In the genomic region with DNA sequence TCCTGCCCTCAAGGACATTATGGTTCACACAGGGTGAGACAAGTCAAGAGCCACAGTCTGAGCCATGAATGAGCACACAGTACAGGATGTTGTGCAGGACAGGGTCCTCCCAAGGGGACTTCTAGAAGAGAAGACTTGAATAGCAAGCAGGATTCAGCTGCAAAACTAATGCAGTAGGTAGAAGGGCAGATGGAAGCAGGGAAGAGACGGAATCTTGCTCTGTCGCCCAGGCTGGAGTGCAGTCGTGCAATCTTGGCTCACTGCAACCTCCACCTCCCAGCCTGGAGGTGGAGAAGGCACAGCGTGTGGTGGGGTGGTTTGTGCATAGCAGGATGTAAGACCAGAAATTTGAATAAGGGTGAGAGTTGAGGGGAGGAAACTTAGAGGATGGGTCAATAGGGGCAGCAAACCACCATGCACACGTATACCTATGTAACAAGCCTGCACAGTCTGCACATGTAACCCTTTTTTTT, we compare ENCODE assay signal across 17 cellular contexts. TPM values are rescaled to one million over a fixed set of nuclear protein-coding genes. Genes with fewer than 3 reads are reported as not detected.
A peak's percentile ranks its signal among the peaks of the same experiment; 100 is the strongest.
DNase-seq lines count a peak whose midpoint lies in the region; ATAC-seq and TF ChIP-seq lines count a peak whose summit lies in the region.
"Had no signal": no experiment of that assay in that cellular context is flagged by ENCODE, and none has a peak within 500 bp of the region (broad histone marks: within the 10 kb centered on the region; RNA-seq: fewer than 3 reads in every experiment).

No MANE protein-coding gene starts in this region.

- TF ChIP-seq POLR2A in heart left ventricle (IDR thresholded peaks at IDR 0.05) = no peak

- H3K4me2 ChIP-seq in OCI-LY3 (ENCODE audit: low read length) = no peak overlapping the region; the same call in none of the 2 replicates

- H3K27ac Mint-ChIP-seq in stimulated activated naive B cell treated with anti-CD40 and anti-IgM and Interleukin-4, amounts not matched to agents 10 μg/mL and 1 μg/mL and 100 μg/mL, for 72 hours = no peak overlapping the region

- no peak overlapping the region for H3K4me3 Mint-ChIP-seq in stimulated activated naive B cell treated with anti-CD40 and anti-IgM and Interleukin-4, amounts not matched to agents 10 μg/mL and 1 μg/mL and 100 μg/mL, for 72 hours

- H3K9me3 ChIP-seq in OCI-LY3 (ENCODE audit: insufficient read depth, low read length) (no peaks in the 10 kb centered on the region), heart left ventricle (no peaks in the 10 kb centered on the region)
- H3K9me3 ChIP-seq: ovary, tibial nerve had no signal

- no peak overlapping the region; the same call in 1 of the 2 replicates for H3K9ac ChIP-seq in OCI-LY3 (ENCODE audit: low read length)

- WGBS in heart left ventricle, 4 donors = 63 to 78% (median 75%) methylated on average over 5 of the region's 5 CpGs

- no peak overlapping the region for H2AFZ ChIP-seq in OCI-LY3 (ENCODE audit: low read depth, low read length)

- TF ChIP-seq CTCF in GM12864 (IDR thresholded peaks at IDR 0.05; ENCODE audit: low read depth, low read length, missing control alignments) = no peak
- TF ChIP-seq CTCF in OCI-LY3 (IDR thresholded peaks at IDR 0.05; ENCODE audit: low read depth, low read length) = peak; percentile 15; the same call in 1 of the 2 replicates
- no peak for TF ChIP-seq CTCF in heart left ventricle (IDR thresholded peaks at IDR 0.05)

- peak; percentile 59 for DNase-seq in GM12864 (ENCODE audit: low read depth)
- DNase-seq in SIG-M5 treated with dmso at 0.1 percent for 504 hours (lab: John Stamatoyannopoulos, UW; ENCODE audit: unreplicated experiment) = no peak
- no peak for DNase-seq in AML-193 (lab: John Stamatoyannopoulos, UW)
- DNase-seq in heart left ventricle = no peak
- no peak for DNase-seq in stimulated activated naive B cell treated with anti-CD40 and anti-IgM and Interleukin-4, amounts not matched to agents 10 μg/mL and 1 μg/mL and 100 μg/mL, for 72 hours
- DNase-seq: activated CD4-positive, CD25-positive, alpha-beta regulatory T cell; DMS153; GOT3; NCI-H1092 treated with DMSO at 0.1 percent for 48 hours; OCI-M1; ovary had no signal

- H3K4me3 ChIP-seq in GM12864 (ENCODE audit: low read depth, low read length) (no peak overlapping the region), OCI-LY3 (ENCODE audit: low read length) (peak overlapping the region; percentile 29; the same call in 1 of the 2 replicates), heart left ventricle (no peak overlapping the region)
- H3K4me3 ChIP-seq: ovary, tibial nerve had no signal

- H3K27ac ChIP-seq in OCI-LY3 (ENCODE audit: low read length) (no peak overlapping the region), heart left ventricle (no peak overlapping the region)
- H3K27ac ChIP-seq: ovary, tibial nerve had no signal

- no peaks in the 10 kb centered on the region for H3K36me3 ChIP-seq in OCI-LY3 (replicated peaks; ENCODE audit: low read depth, low read length)
- H3K36me3 ChIP-seq in heart left ventricle = no peaks in the 10 kb centered on the region
- H3K36me3 ChIP-seq: ovary, tibial nerve had no signal

- H3K27me3 ChIP-seq in OCI-LY3 (ENCODE audit: low read depth, low read length) (no peaks in the 10 kb centered on the region), heart left ventricle (peaks cover 0 to 10% (median 0%) of the 10 kb centered on the region in 9 donors)
- H3K27me3 ChIP-seq: ovary had no signal

- no peaks in the 10 kb centered on the region for H4K20me1 ChIP-seq in OCI-LY3 (ENCODE audit: insufficient read depth, low read length)

- H3K4me1 ChIP-seq in OCI-LY3 (ENCODE audit: low read length) = no peaks in the 10 kb centered on the region
- H3K4me1 ChIP-seq in heart left ventricle = peaks cover 0 to 10% (median 0%) of the 10 kb centered on the region in 12 donors
- H3K4me1 ChIP-seq: tibial nerve had no signal

- intact Hi-C loops in heart left ventricle (cut with DNase I) = no loop called here

- H3K9me3 Mint-ChIP-seq in stimulated activated naive B cell treated with anti-CD40 and anti-IgM and Interleukin-4, amounts not matched to agents 10 μg/mL and 1 μg/mL and 100 μg/mL, for 72 hours = peaks cover 1 to 4% of the 10 kb centered on the region in 2 donors

- H3K27me3 Mint-ChIP-seq in stimulated activated naive B cell treated with anti-CD40 and anti-IgM and Interleukin-4, amounts not matched to agents 10 μg/mL and 1 μg/mL and 100 μg/mL, for 72 hours = peaks cover 6 to 11% of the 10 kb centered on the region in 2 donors

- H3K4me1 Mint-ChIP-seq in stimulated activated naive B cell treated with anti-CD40 and anti-IgM and Interleukin-4, amounts not matched to agents 10 μg/mL and 1 μg/mL and 100 μg/mL, for 72 hours = peaks cover 25 to 38% of the 10 kb centered on the region in 2 donors

- 0 out of 2 replicates have a peak, but pooled peaks cover under 1% of the 10 kb centered on the region for H3K79me2 ChIP-seq in OCI-LY3 (ENCODE audit: low read length)

- no peaks in the 10 kb centered on the region for H3K36me3 Mint-ChIP-seq in stimulated activated naive B cell treated with anti-CD40 and anti-IgM and Interleukin-4, amounts not matched to agents 10 μg/mL and 1 μg/mL and 100 μg/mL, for 72 hours

- peak; percentile 36 for ATAC-seq in GM19035 (IDR thresholded peaks at IDR 0.05; ENCODE audit: unreplicated experiment)
- peak; percentile 29 for ATAC-seq in HG02610 (IDR thresholded peaks at IDR 0.05; ENCODE audit: unreplicated experiment)
- ATAC-seq in heart left ventricle = no peak
- no peak for ATAC-seq in stimulated activated naive B cell treated with anti-CD40 and anti-IgM and Interleukin-4, amounts not matched to agents 10 μg/mL and 1 μg/mL and 100 μg/mL, for 72 hours (replicated peaks)

RNA-seq across cellular contexts. Expression of gene BCL2L10, which starts 8.0 kb away (rescaled TPM):
- total RNA-seq in heart left ventricle = under 1 TPM in 1 of 9 donors, not detected in 8; 0.20 TPM
- not detected for polyA plus RNA-seq in heart left ventricle
- total RNA-seq: glomerular endothelial cell, mononuclear cell, tibial nerve had no signal

Comparison
In these comparisons a context has a peak if more than half of its experiments do, and no peak if none do; other contexts are left out.
1. ATAC-seq: peak in GM19035 (single experiment) and HG02610 (single experiment); none in heart left ventricle (0 of 4) and stimulated activated naive B cell treated with anti-CD40 and anti-IgM and Interleukin-4, amounts not matched to agents 10 μg/mL and 1 μg/mL and 100 μg/mL, for 72 hours (0 of 2).